ENCODE assay signal across 8 cellular contexts in genomic region chr6:70667711-70668498, GRCh38. TPM values are rescaled to one million over a fixed set of nuclear protein-coding genes. Genes with fewer than 3 reads are reported as not detected.
DNase-seq lines count a peak whose midpoint lies in the region; ATAC-seq and TF ChIP-seq lines count a peak whose summit lies in the region.

TSS of gene SMAP1 (plus strand) at chr6:70667883. CDS start at chr6:70668024, 141 bp downstream.

- peak within 1 kb of the TSS; percentile 76 for H3K4me3 ChIP-seq in LNCaP clone FGC (ENCODE audit: low read depth, low read length)
- peak within 1 kb of the TSS; percentile 75 for H3K4me3 ChIP-seq in RWPE2 (ENCODE audit: severe bottlenecking)
- peak within 1 kb of the TSS; percentile 86 for H3K4me3 ChIP-seq in fibroblast of pulmonary artery (replicated peaks; ENCODE audit: low read depth, low read length)

- peaks cover 10% of the 10 kb centered on the region for H3K4me1 ChIP-seq in RWPE2 (ENCODE audit: insufficient read depth, poor library complexity, severe bottlenecking)

- TF ChIP-seq CTCF in LNCaP clone FGC (IDR thresholded peaks at IDR 0.05; ENCODE audit: control insufficient read depth, extremely low read depth, insufficient read depth), result no peak
- TF ChIP-seq CTCF in RWPE2 (IDR thresholded peaks at IDR 0.05; ENCODE audit: poor library complexity, severe bottlenecking), result no peak
- TF ChIP-seq CTCF in fibroblast of pulmonary artery (IDR thresholded peaks at IDR 0.05; ENCODE audit: low read length, missing control alignments), result no peak
- TF ChIP-seq CTCF in nephron (IDR thresholded peaks at IDR 0.05; ENCODE audit: unreplicated experiment in 3 of 3), result no peak

- peak; percentile 86 for ATAC-seq in RWPE2 (ENCODE audit: low read depth)
- peak; percentile 95 for ATAC-seq in stimulated activated naive CD8-positive, alpha-beta T cell treated with anti-CD3 and anti-CD28 coated beads, Interleukin-15, Interleukin-2, amounts not matched to agents 100 U/mL and 50 U/mL, for 24 hours

- H3K4me1 Mint-ChIP-seq in nephron, result peaks cover 44% of the 10 kb centered on the region

- H3K4me3 Mint-ChIP-seq in nephron, result peak within 1 kb of the TSS; percentile 88 to 94 (median 91)

- no peaks in the 10 kb centered on the region for H3K9me3 Mint-ChIP-seq in nephron

- peak within 1 kb of the TSS; percentile 90 to 98 (median 97) for H3K27ac Mint-ChIP-seq in nephron

- H3K36me3 Mint-ChIP-seq in nephron (ENCODE audit: low read depth), result peaks cover 3% of the 10 kb centered on the region

- H3K27ac ChIP-seq in RWPE2 (ENCODE audit: poor library complexity, severe bottlenecking), result peak within 1 kb of the TSS; percentile 65

- no peaks in the 10 kb centered on the region for H3K9me3 ChIP-seq in RWPE2 (ENCODE audit: severe bottlenecking)

- H3K27me3 Mint-ChIP-seq in nephron (ENCODE audit: low read depth), result no peaks in the 10 kb centered on the region

- H3K36me3 ChIP-seq in RWPE2 (ENCODE audit: low read depth), result no peaks in the 10 kb centered on the region

- H3K27me3 ChIP-seq in RWPE2 (ENCODE audit: insufficient read depth, poor library complexity, severe bottlenecking), result no peaks in the 10 kb centered on the region

- DNase-seq in ELR (ENCODE audit: low read depth), result peak; percentile 91
- DNase-seq in H4 (ENCODE audit: low spot score), result peak; percentile 87
- peak; percentile 48 for DNase-seq in LNCaP clone FGC (ENCODE audit: low read depth)
- DNase-seq in RWPE2 (ENCODE audit: low spot score), result peak; percentile 91
- DNase-seq in activated effector memory CD4-positive, alpha-beta T cell treated with Interleukin-2 at 50 U/mL for 16 hours, result peak; percentile 90
- DNase-seq in fibroblast of pulmonary artery (ENCODE audit: low read depth), result peak; percentile 90
- DNase-seq in stimulated activated naive CD8-positive, alpha-beta T cell treated with anti-CD3 and anti-CD28 coated beads, Interleukin-15, Interleukin-2, amounts not matched to agents 100 U/mL and 50 U/mL, for 24 hours, result peak; percentile 97

RNA-seq across cellular contexts. Expression of gene SMAP1, which starts in this region (rescaled TPM):
- 15.3 and 21.7 TPM in 2 replicates for total RNA-seq in H4 (2014; rRNA removed; shearing (Covaris generic))

Comparison
In these comparisons a context has a peak if more than half of its experiments do, and no peak if none do; other contexts are left out.
1. Peak in every context shown above with its lines: DNase-seq, ATAC-seq, H3K4me3 ChIP-seq and H3K27ac ChIP-seq.